Comparison of ENCODE assay signal across 35 cellular contexts in genomic region chr12:48527891-48528670, GRCh38. TPM values are rescaled to one million over a fixed set of nuclear protein-coding genes. Genes with fewer than 3 reads are reported as not detected.
"Had no signal": no experiment of that assay in that cellular context is flagged by ENCODE, and none has a peak within 500 bp of the region (broad histone marks: within the 10 kb centered on the region; RNA-seq: fewer than 3 reads in every experiment).

No MANE protein-coding gene starts in this region.

- H3K27ac ChIP-seq: adrenal gland, body of pancreas, esophagus muscularis mucosa, foreskin keratinocyte, gastrocnemius medialis had no signal

- H3K4me3 ChIP-seq: adrenal gland, body of pancreas, esophagus muscularis mucosa, gastrocnemius medialis had no signal

- H3K36me3 ChIP-seq: adrenal gland, esophagus muscularis mucosa, gastrocnemius medialis had no signal

- DNase-seq: activated CD4-positive, alpha-beta memory T cell treated with anti-CD3 and anti-CD28 coated beads for 36 hours; activated CD4-positive, alpha-beta T cell treated with anti-CD3 and anti-CD28 coated beads for 36 hours; activated CD4-positive, alpha-beta T cell treated with anti-CD3 and anti-CD28 coated beads, Interleukin-2, amount 10 ng/mL, durations not matched to agents 24 days and 14 days; activated CD4-positive, CD25-positive, alpha-beta regulatory T cell; activated CD4-positive, CD25-positive, alpha-beta regulatory T cell treated with anti-CD3 and anti-CD28 coated beads, Interleukin-2, amount 50 U/mL, for 72 hours; activated CD8-positive, alpha-beta memory T cell treated with anti-CD3 and anti-CD28 coated beads, Interleukin-2, amount 10 ng/mL, durations not matched to agents 7 days and 5 days; activated CD8-positive, alpha-beta memory T cell treated with anti-CD3 and anti-CD28 coated beads, Interleukin-2, amount 50 U/mL, for 4 hours; activated CD8-positive, alpha-beta T cell treated with anti-CD3 and anti-CD28 coated beads, Interleukin-2, amount 10 ng/mL, durations not matched to agents 7 days and 5 days; activated effector memory CD4-positive, alpha-beta T cell treated with anti-CD3 and anti-CD28 coated beads, Interleukin-2, amount 50 U/mL, for 16 hours; activated naive CD4-positive, alpha-beta T cell treated with anti-CD3 and anti-CD28 coated beads for 36 hours; activated naive CD8-positive, alpha-beta T cell treated with anti-CD3 and anti-CD28 coated beads for 36 hours; activated naive CD8-positive, alpha-beta T cell treated with anti-CD3 and anti-CD28 coated beads, Interleukin-2, amount 50 U/mL, for 24 hours; activated T-cell treated with anti-CD3 and anti-CD28 coated beads, Interleukin-2, amount 50 U/mL, for 1 hour; activated T-cell treated with anti-CD3 and anti-CD28 coated beads, Interleukin-2, amount 50 U/mL, for 48 hours; adrenal gland; amygdala; aorta; body of pancreas; caudate nucleus; cortex of kidney; dermis blood vessel endothelial cell; effector CD4-positive, alpha-beta T cell; effector memory CD8-positive, alpha-beta T cell; erythroblast; foreskin keratinocyte; gastrocnemius medialis; glutamatergic neuron; T-helper 1 cell; T-helper 17 cell had no signal

- FAIRE-seq: colon had no signal

- ATAC-seq: activated CD4-positive, alpha-beta T cell treated with anti-CD3 and anti-CD28 coated beads for 36 hours; activated CD8-positive, alpha-beta memory T cell treated with anti-CD3 and anti-CD28 coated beads, Interleukin-2, amount 10 ng/mL, durations not matched to agents 7 days and 5 days; activated CD8-positive, alpha-beta T cell treated with anti-CD3 and anti-CD28 coated beads, Interleukin-2, amount 10 ng/mL, durations not matched to agents 7 days and 5 days; activated naive CD8-positive, alpha-beta T cell treated with anti-CD3 and anti-CD28 coated beads, Interleukin-2, amount 50 U/mL, for 24 hours; body of pancreas; effector memory CD8-positive, alpha-beta T cell; foreskin keratinocyte; gastrocnemius medialis; T-helper 17 cell had no signal

- H3K4me1 ChIP-seq: adrenal gland, body of pancreas, esophagus muscularis mucosa, foreskin keratinocyte, gastrocnemius medialis had no signal

- H3K9me3 ChIP-seq: adrenal gland, body of pancreas, esophagus muscularis mucosa, gastrocnemius medialis had no signal

- H3K27me3 ChIP-seq: adrenal gland, body of pancreas, esophagus muscularis mucosa had no signal

RNA-seq across cellular contexts. Expression of gene OR8S1, which starts 2.6 kb away (rescaled TPM):
- total RNA-seq: activated CD4-positive, alpha-beta memory T cell treated with anti-CD3 and anti-CD28 coated beads for 36 hours; activated CD4-positive, alpha-beta T cell treated with anti-CD3 and anti-CD28 coated beads for 36 hours; activated CD4-positive, alpha-beta T cell treated with anti-CD3 and anti-CD28 coated beads, Interleukin-2, amount 10 ng/mL, durations not matched to agents 24 days and 14 days; activated CD8-positive, alpha-beta memory T cell treated with anti-CD3 and anti-CD28 coated beads for 36 hours; activated CD8-positive, alpha-beta memory T cell treated with anti-CD3 and anti-CD28 coated beads, Interleukin-2, amount 10 ng/mL, durations not matched to agents 7 days and 5 days; activated CD8-positive, alpha-beta T cell treated with anti-CD3 and anti-CD28 coated beads, Interleukin-2, amount 10 ng/mL, durations not matched to agents 7 days and 5 days; activated naive CD4-positive, alpha-beta T cell treated with anti-CD3 and anti-CD28 coated beads for 36 hours; activated naive CD8-positive, alpha-beta T cell treated with anti-CD3 and anti-CD28 coated beads for 36 hours; activated T-helper 1 cell treated with anti-CD3 and anti-CD28 coated beads, Interleukin-12 subunit alpha, Interleukin-12 subunit beta, Interleukin-2, Interleukin-4 antibody, amounts not matched to agents 30 ng/mL and 10 ng/mL and 1 ng/mL, durations not matched to agents 14 hours and 24 hours and 36 hours; activated T-helper 2 cell treated with anti-CD3 and anti-CD28 coated beads, Interferon-gamma antibody, Interleukin-2, Interleukin-4, amounts not matched to agents 10 μg/mL and 5 μg/mL and 100 μg/mL, durations not matched to agents 14 hours and 24 hours and 36 hours; adrenal gland; aorta; body of pancreas; chondrocyte; dermis blood vessel endothelial cell; foreskin keratinocyte; gastrocnemius medialis; T-helper 17 cell had no signal
- polyA plus RNA-seq: adrenal gland, aorta, foreskin keratinocyte had no signal

RNA-seq across cellular contexts. Expression of gene LALBA, which starts 41.8 kb away (rescaled TPM):
- total RNA-seq: activated CD4-positive, alpha-beta memory T cell treated with anti-CD3 and anti-CD28 coated beads for 36 hours; activated CD4-positive, alpha-beta T cell treated with anti-CD3 and anti-CD28 coated beads for 36 hours; activated CD4-positive, alpha-beta T cell treated with anti-CD3 and anti-CD28 coated beads, Interleukin-2, amount 10 ng/mL, durations not matched to agents 24 days and 14 days; activated CD8-positive, alpha-beta memory T cell treated with anti-CD3 and anti-CD28 coated beads for 36 hours; activated CD8-positive, alpha-beta memory T cell treated with anti-CD3 and anti-CD28 coated beads, Interleukin-2, amount 10 ng/mL, durations not matched to agents 7 days and 5 days; activated CD8-positive, alpha-beta T cell treated with anti-CD3 and anti-CD28 coated beads, Interleukin-2, amount 10 ng/mL, durations not matched to agents 7 days and 5 days; activated naive CD4-positive, alpha-beta T cell treated with anti-CD3 and anti-CD28 coated beads for 36 hours; activated naive CD8-positive, alpha-beta T cell treated with anti-CD3 and anti-CD28 coated beads for 36 hours; activated T-helper 1 cell treated with anti-CD3 and anti-CD28 coated beads, Interleukin-12 subunit alpha, Interleukin-12 subunit beta, Interleukin-2, Interleukin-4 antibody, amounts not matched to agents 30 ng/mL and 10 ng/mL and 1 ng/mL, durations not matched to agents 14 hours and 24 hours and 36 hours; activated T-helper 2 cell treated with anti-CD3 and anti-CD28 coated beads, Interferon-gamma antibody, Interleukin-2, Interleukin-4, amounts not matched to agents 10 μg/mL and 5 μg/mL and 100 μg/mL, durations not matched to agents 14 hours and 24 hours and 36 hours; adrenal gland; aorta; body of pancreas; chondrocyte; dermis blood vessel endothelial cell; esophagus muscularis mucosa; foreskin keratinocyte; gastrocnemius medialis; T-helper 17 cell had no signal
- polyA plus RNA-seq: adrenal gland, aorta, foreskin keratinocyte had no signal

RNA-seq across cellular contexts. Expression of gene C12orf54, which starts 45.8 kb away (rescaled TPM):
- total RNA-seq: activated CD4-positive, alpha-beta memory T cell treated with anti-CD3 and anti-CD28 coated beads for 36 hours; activated CD4-positive, alpha-beta T cell treated with anti-CD3 and anti-CD28 coated beads for 36 hours; activated CD4-positive, alpha-beta T cell treated with anti-CD3 and anti-CD28 coated beads, Interleukin-2, amount 10 ng/mL, durations not matched to agents 24 days and 14 days; activated CD8-positive, alpha-beta memory T cell treated with anti-CD3 and anti-CD28 coated beads for 36 hours; activated CD8-positive, alpha-beta memory T cell treated with anti-CD3 and anti-CD28 coated beads, Interleukin-2, amount 10 ng/mL, durations not matched to agents 7 days and 5 days; activated CD8-positive, alpha-beta T cell treated with anti-CD3 and anti-CD28 coated beads, Interleukin-2, amount 10 ng/mL, durations not matched to agents 7 days and 5 days; activated naive CD4-positive, alpha-beta T cell treated with anti-CD3 and anti-CD28 coated beads for 36 hours; activated naive CD8-positive, alpha-beta T cell treated with anti-CD3 and anti-CD28 coated beads for 36 hours; activated T-helper 1 cell treated with anti-CD3 and anti-CD28 coated beads, Interleukin-12 subunit alpha, Interleukin-12 subunit beta, Interleukin-2, Interleukin-4 antibody, amounts not matched to agents 30 ng/mL and 10 ng/mL and 1 ng/mL, durations not matched to agents 14 hours and 24 hours and 36 hours; activated T-helper 2 cell treated with anti-CD3 and anti-CD28 coated beads, Interferon-gamma antibody, Interleukin-2, Interleukin-4, amounts not matched to agents 10 μg/mL and 5 μg/mL and 100 μg/mL, durations not matched to agents 14 hours and 24 hours and 36 hours; body of pancreas; chondrocyte; dermis blood vessel endothelial cell; esophagus muscularis mucosa; gastrocnemius medialis; T-helper 17 cell had no signal

RNA-seq across cellular contexts. Expression of gene ANP32D, which starts 55.7 kb away (rescaled TPM):
- total RNA-seq: activated CD4-positive, alpha-beta memory T cell treated with anti-CD3 and anti-CD28 coated beads for 36 hours; activated CD4-positive, alpha-beta T cell treated with anti-CD3 and anti-CD28 coated beads for 36 hours; activated CD4-positive, alpha-beta T cell treated with anti-CD3 and anti-CD28 coated beads, Interleukin-2, amount 10 ng/mL, durations not matched to agents 24 days and 14 days; activated CD8-positive, alpha-beta memory T cell treated with anti-CD3 and anti-CD28 coated beads for 36 hours; activated CD8-positive, alpha-beta memory T cell treated with anti-CD3 and anti-CD28 coated beads, Interleukin-2, amount 10 ng/mL, durations not matched to agents 7 days and 5 days; activated CD8-positive, alpha-beta T cell treated with anti-CD3 and anti-CD28 coated beads, Interleukin-2, amount 10 ng/mL, durations not matched to agents 7 days and 5 days; activated naive CD4-positive, alpha-beta T cell treated with anti-CD3 and anti-CD28 coated beads for 36 hours; activated naive CD8-positive, alpha-beta T cell treated with anti-CD3 and anti-CD28 coated beads for 36 hours; activated T-helper 1 cell treated with anti-CD3 and anti-CD28 coated beads, Interleukin-12 subunit alpha, Interleukin-12 subunit beta, Interleukin-2, Interleukin-4 antibody, amounts not matched to agents 30 ng/mL and 10 ng/mL and 1 ng/mL, durations not matched to agents 14 hours and 24 hours and 36 hours; activated T-helper 2 cell treated with anti-CD3 and anti-CD28 coated beads, Interferon-gamma antibody, Interleukin-2, Interleukin-4, amounts not matched to agents 10 μg/mL and 5 μg/mL and 100 μg/mL, durations not matched to agents 14 hours and 24 hours and 36 hours; aorta; body of pancreas; chondrocyte; dermis blood vessel endothelial cell; esophagus muscularis mucosa; foreskin keratinocyte; gastrocnemius medialis; T-helper 17 cell had no signal
- polyA plus RNA-seq: aorta, foreskin keratinocyte had no signal
